1 cellular context compared by ENCODE assay signal in the genomic region with DNA sequence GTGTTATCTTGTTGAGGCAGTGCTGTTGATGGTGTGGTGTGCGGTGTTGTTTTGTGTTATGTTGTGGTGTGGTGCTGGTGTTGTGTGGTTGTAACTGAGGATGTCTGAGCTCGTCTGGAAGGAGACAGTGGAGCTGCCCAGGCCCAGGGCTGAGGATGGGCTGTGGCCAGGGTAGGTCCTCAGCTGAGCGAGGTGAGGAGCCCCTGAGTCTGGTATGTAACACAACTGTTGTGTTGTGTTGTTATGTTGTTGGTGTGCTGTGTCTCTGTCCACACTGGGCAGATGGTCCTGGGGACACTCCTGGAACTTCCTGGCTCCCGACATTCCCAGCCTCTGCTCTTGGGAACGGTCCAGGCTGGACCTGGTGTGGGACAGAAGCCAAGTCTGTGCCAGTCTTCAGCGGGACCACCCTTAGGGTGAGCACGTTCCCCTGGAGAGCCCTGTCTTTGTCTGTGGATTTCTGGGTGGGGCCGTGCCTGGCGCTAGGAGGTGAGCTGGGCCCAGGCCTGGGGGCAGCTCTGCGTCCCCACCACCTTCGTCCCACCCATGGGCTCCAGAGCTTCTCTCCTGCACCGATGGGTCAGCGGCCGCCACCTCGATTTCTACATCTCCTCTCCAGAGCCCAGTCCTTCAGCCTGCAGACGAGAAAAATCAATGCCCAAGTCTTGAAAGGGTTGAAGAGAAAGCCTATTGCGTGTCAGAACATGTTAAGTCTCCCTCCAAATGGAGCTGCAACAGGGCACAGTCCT.
TF ChIP-seq lines count a peak whose summit lies in the region.

No MANE protein-coding gene starts in this region.

TF ChIP-seq in HepG2, 621 proteins besides CTCF, POLR2A, EP300 and RAD21:
- TF ChIP-seq, protein P1, sequence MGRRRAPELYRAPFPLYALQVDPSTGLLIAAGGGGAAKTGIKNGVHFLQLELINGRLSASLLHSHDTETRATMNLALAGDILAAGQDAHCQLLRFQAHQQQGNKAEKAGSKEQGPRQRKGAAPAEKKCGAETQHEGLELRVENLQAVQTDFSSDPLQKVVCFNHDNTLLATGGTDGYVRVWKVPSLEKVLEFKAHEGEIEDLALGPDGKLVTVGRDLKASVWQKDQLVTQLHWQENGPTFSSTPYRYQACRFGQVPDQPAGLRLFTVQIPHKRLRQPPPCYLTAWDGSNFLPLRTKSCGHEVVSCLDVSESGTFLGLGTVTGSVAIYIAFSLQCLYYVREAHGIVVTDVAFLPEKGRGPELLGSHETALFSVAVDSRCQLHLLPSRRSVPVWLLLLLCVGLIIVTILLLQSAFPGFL (CRISPR knock-in tag; IDR thresholded peaks at IDR 0.05): no peak
- TF ChIP-seq, protein P2, sequence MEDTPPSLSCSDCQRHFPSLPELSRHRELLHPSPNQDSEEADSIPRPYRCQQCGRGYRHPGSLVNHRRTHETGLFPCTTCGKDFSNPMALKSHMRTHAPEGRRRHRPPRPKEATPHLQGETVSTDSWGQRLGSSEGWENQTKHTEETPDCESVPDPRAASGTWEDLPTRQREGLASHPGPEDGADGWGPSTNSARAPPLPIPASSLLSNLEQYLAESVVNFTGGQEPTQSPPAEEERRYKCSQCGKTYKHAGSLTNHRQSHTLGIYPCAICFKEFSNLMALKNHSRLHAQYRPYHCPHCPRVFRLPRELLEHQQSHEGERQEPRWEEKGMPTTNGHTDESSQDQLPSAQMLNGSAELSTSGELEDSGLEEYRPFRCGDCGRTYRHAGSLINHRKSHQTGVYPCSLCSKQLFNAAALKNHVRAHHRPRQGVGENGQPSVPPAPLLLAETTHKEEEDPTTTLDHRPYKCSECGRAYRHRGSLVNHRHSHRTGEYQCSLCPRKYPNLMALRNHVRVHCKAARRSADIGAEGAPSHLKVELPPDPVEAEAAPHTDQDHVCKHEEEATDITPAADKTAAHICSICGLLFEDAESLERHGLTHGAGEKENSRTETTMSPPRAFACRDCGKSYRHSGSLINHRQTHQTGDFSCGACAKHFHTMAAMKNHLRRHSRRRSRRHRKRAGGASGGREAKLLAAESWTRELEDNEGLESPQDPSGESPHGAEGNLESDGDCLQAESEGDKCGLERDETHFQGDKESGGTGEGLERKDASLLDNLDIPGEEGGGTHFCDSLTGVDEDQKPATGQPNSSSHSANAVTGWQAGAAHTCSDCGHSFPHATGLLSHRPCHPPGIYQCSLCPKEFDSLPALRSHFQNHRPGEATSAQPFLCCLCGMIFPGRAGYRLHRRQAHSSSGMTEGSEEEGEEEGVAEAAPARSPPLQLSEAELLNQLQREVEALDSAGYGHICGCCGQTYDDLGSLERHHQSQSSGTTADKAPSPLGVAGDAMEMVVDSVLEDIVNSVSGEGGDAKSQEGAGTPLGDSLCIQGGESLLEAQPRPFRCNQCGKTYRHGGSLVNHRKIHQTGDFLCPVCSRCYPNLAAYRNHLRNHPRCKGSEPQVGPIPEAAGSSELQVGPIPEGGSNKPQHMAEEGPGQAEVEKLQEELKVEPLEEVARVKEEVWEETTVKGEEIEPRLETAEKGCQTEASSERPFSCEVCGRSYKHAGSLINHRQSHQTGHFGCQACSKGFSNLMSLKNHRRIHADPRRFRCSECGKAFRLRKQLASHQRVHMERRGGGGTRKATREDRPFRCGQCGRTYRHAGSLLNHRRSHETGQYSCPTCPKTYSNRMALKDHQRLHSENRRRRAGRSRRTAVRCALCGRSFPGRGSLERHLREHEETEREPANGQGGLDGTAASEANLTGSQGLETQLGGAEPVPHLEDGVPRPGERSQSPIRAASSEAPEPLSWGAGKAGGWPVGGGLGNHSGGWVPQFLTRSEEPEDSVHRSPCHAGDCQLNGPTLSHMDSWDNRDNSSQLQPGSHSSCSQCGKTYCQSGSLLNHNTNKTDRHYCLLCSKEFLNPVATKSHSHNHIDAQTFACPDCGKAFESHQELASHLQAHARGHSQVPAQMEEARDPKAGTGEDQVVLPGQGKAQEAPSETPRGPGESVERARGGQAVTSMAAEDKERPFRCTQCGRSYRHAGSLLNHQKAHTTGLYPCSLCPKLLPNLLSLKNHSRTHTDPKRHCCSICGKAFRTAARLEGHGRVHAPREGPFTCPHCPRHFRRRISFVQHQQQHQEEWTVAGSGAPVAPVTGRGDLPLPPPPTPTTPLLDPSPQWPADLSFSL (CRISPR knock-in tag; IDR thresholded peaks at IDR 0.05): 0 out of 2 replicates have a peak, but pooled peaks have one; percentile 1
- TF ChIP-seq, protein P3, sequence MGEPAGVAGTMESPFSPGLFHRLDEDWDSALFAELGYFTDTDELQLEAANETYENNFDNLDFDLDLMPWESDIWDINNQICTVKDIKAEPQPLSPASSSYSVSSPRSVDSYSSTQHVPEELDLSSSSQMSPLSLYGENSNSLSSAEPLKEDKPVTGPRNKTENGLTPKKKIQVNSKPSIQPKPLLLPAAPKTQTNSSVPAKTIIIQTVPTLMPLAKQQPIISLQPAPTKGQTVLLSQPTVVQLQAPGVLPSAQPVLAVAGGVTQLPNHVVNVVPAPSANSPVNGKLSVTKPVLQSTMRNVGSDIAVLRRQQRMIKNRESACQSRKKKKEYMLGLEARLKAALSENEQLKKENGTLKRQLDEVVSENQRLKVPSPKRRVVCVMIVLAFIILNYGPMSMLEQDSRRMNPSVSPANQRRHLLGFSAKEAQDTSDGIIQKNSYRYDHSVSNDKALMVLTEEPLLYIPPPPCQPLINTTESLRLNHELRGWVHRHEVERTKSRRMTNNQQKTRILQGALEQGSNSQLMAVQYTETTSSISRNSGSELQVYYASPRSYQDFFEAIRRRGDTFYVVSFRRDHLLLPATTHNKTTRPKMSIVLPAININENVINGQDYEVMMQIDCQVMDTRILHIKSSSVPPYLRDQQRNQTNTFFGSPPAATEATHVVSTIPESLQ (CRISPR knock-in tag; conservative IDR thresholded peaks at IDR 0.05): no peak
- TF ChIP-seq FOXA3 (CRISPR knock-in tag; IDR thresholded peaks at IDR 0.05) (no peak), IKZF1 (IDR thresholded peaks at IDR 0.05) (no peak)
